19 cellular contexts compared by ENCODE assay signal in the genomic region with DNA sequence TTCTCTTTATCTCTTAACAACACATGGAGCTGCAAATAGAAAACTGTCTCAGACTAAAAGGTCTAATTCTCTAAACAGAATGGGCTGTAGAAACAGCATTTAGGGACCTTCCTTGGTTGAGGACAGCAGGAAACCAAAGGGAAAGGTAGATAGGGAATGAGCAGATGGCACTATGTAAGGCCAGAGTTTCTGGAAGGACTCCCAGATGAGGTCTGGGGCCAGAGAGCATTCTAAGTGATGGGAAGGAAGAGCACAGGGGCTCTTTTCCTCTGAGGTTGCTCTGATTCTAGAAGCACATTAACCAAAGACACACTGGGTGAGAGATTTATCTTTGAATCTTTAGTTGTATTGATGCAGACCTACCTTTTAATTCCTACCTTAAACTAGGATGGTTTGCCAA.
"Had no signal": no experiment of that assay in that cellular context is flagged by ENCODE, and none has a peak within 500 bp of the region (broad histone marks: within the 10 kb centered on the region; RNA-seq: fewer than 3 reads in every experiment).

No MANE protein-coding gene starts in this region.

- H2AFZ ChIP-seq: parathyroid adenoma had no signal

- H3K4me1 Mint-ChIP-seq: naive B cell; nephron; stimulated activated effector memory CD8-positive, alpha-beta T cell treated with anti-CD3 and anti-CD28 coated beads, Interleukin-12 subunit alpha, Interleukin-12 subunit beta, amount 100 ng/mL, for 72 hours had no signal

- H3K9me3 ChIP-seq: esophagus squamous epithelium, gastroesophageal sphincter, psoas muscle, right lobe of liver, tibial artery, upper lobe of left lung, uterus had no signal

- H3K79me2 ChIP-seq: parathyroid adenoma had no signal

- H3K27me3 ChIP-seq: esophagus squamous epithelium, gastroesophageal sphincter, right lobe of liver, tibial artery, upper lobe of left lung, uterus had no signal

- H3K4me1 ChIP-seq: esophagus squamous epithelium, gastroesophageal sphincter, parathyroid adenoma, psoas muscle, right lobe of liver, tibial artery, upper lobe of left lung, uterus had no signal

- H3K27ac Mint-ChIP-seq: dendritic cell treated with granulocyte-macrophage colony-stimulating factor and Interleukin-4, amounts not matched to agents 40 ng/mL and 50 ng/mL, for 4 days; nephron; stimulated activated effector memory CD8-positive, alpha-beta T cell treated with anti-CD3 and anti-CD28 coated beads, Interleukin-12 subunit alpha, Interleukin-12 subunit beta, amount 100 ng/mL, for 72 hours; stimulated activated naive CD8-positive, alpha-beta T cell treated with anti-CD3 and anti-CD28 coated beads, Interleukin-15, Interleukin-2, amounts not matched to agents 100 ng/mL and 50 ng/mL, for 24 hours had no signal

- H3K36me3 Mint-ChIP-seq: naive B cell; stimulated activated effector memory CD8-positive, alpha-beta T cell treated with anti-CD3 and anti-CD28 coated beads, Interleukin-12 subunit alpha, Interleukin-12 subunit beta, amount 100 ng/mL, for 72 hours had no signal

- ATAC-seq: gastroesophageal sphincter; psoas muscle; right lobe of liver; stimulated activated effector memory CD8-positive, alpha-beta T cell treated with anti-CD3 and anti-CD28 coated beads, Interleukin-12 subunit alpha, Interleukin-12 subunit beta, amount 100 ng/mL, for 72 hours had no signal

- DNase-seq: esophagus squamous epithelium; foreskin fibroblast; kidney; mesendoderm; naive B cell; psoas muscle; retina; right lobe of liver; stimulated activated CD4-positive, alpha-beta T cell treated with anti-CD3 and anti-CD28 coated beads, Interleukin-4, amount 100 ng/mL, for 1 hour; stimulated activated CD8-positive, alpha-beta memory T cell treated with anti-CD3 and anti-CD28 coated beads, Interleukin-4, amount 100 ng/mL, for 48 hours; tibial artery; upper lobe of left lung; uterus had no signal

- H3K27ac ChIP-seq: esophagus squamous epithelium, gastroesophageal sphincter, parathyroid adenoma, psoas muscle, right lobe of liver, tibial artery, upper lobe of left lung, uterus had no signal

- H3K4me3 Mint-ChIP-seq: dendritic cell treated with granulocyte-macrophage colony-stimulating factor and Interleukin-4, amounts not matched to agents 40 ng/mL and 50 ng/mL, for 4 days; naive B cell; nephron; stimulated activated effector memory CD8-positive, alpha-beta T cell treated with anti-CD3 and anti-CD28 coated beads, Interleukin-12 subunit alpha, Interleukin-12 subunit beta, amount 100 ng/mL, for 72 hours; stimulated activated naive CD8-positive, alpha-beta T cell treated with anti-CD3 and anti-CD28 coated beads, Interleukin-15, Interleukin-2, amounts not matched to agents 100 ng/mL and 50 ng/mL, for 24 hours had no signal

- H3K9me3 Mint-ChIP-seq: dendritic cell treated with granulocyte-macrophage colony-stimulating factor and Interleukin-4, amounts not matched to agents 40 ng/mL and 50 ng/mL, for 4 days; naive B cell; nephron; stimulated activated effector memory CD8-positive, alpha-beta T cell treated with anti-CD3 and anti-CD28 coated beads, Interleukin-12 subunit alpha, Interleukin-12 subunit beta, amount 100 ng/mL, for 72 hours; stimulated activated naive CD8-positive, alpha-beta T cell treated with anti-CD3 and anti-CD28 coated beads, Interleukin-15, Interleukin-2, amounts not matched to agents 100 ng/mL and 50 ng/mL, for 24 hours had no signal

- H3K4me3 ChIP-seq: esophagus squamous epithelium, gastroesophageal sphincter, psoas muscle, right lobe of liver, tibial artery, upper lobe of left lung, uterus had no signal

- H3K36me3 ChIP-seq: esophagus squamous epithelium, gastroesophageal sphincter, right lobe of liver, tibial artery, upper lobe of left lung, uterus had no signal
